Comparison of ENCODE assay signal across 20 cellular contexts in the genomic region with DNA sequence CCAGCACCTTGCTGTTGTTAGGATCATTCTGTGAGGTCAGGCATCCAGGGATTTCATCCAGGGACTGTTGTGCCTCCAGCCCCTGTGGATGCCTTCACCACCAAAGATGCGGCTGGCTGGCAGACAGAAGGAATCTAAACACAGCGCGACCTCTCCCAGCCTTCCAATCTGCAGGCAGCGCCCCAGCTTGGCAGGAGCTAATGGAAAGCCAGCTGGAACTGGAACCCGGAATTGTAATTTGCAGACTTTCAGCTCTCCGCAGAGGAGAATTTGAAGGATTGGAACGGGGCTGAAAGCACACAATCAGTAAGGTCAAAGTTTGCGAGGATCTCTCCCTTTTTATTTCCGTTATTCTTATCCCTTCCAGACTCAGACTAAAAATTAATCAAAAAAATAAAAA.
DNase-seq lines count a peak whose midpoint lies in the region; ATAC-seq and TF ChIP-seq lines count a peak whose summit lies in the region.
"Had no signal": no experiment of that assay in that cellular context is flagged by ENCODE, and none has a peak within 500 bp of the region (broad histone marks: within the 10 kb centered on the region; RNA-seq: fewer than 3 reads in every experiment).

No MANE protein-coding gene starts in this region.

- H3K4me3 ChIP-seq in IMR-90 (ENCODE audit: insufficient read depth, low read depth, low read length), result no peak overlapping the region
- H3K4me3 ChIP-seq in tibial nerve, result no peak overlapping the region
- H3K4me3 ChIP-seq: pancreas, upper lobe of left lung had no signal

- TF ChIP-seq RAD21 in IMR-90 (IDR thresholded peaks at IDR 0.05; ENCODE audit: low read length), result no peak

- peak overlapping the region; percentile 79 for H2AFZ ChIP-seq in IMR-90 (replicated peaks; ENCODE audit: low read length, poor library complexity)

- H2BK120ac ChIP-seq in IMR-90 (ENCODE audit: low read depth, low read length), result no peak overlapping the region

- WGBS in IMR-90 (ENCODE audit: extremely low coverage in 2 of 2, insufficient read length in 1 of 2), 2 experiments, result no CpG with 5 or more reads among the region's 9 CpGs
- WGBS in tibial nerve, 2 donors, result 34 to 39% methylated on average over 9 of the region's 9 CpGs

- H2AK9ac ChIP-seq in IMR-90 (replicated peaks; ENCODE audit: low read depth, low read length, poor library complexity), result peak overlapping the region; percentile 15

- H3K23ac ChIP-seq in IMR-90 (ENCODE audit: low read depth, low read length), result no peak overlapping the region

- no TSS peak for BruUV-seq in IMR-90 (replicated peaks; lab: Mats Ljungman, UMichigan)

- peak; percentile 59 for ATAC-seq in IMR-90 (ENCODE audit: low read depth)
- ATAC-seq: activated T-cell treated with anti-CD3 and anti-CD28 coated beads, Interleukin-2, amount 50 U/mL, for 72 hours; natural killer cell treated with Interleukin-12 subunit alpha and Interleukin-12 subunit beta and Interleukin-15 and Interleukin-18, amount 100 ng/mL, for 72 hours; pancreas had no signal

- peak overlapping the region; percentile 0; the same call in 1 of the 2 replicates for H3K4ac ChIP-seq in IMR-90 (ENCODE audit: low read depth, low read length)

- H3K4me1 ChIP-seq in IMR-90 (ENCODE audit: control insufficient read depth, insufficient read depth, low read length), result peaks cover 3% of the 10 kb centered on the region; the same call in 1 of the 2 replicates
- H3K4me1 ChIP-seq in tibial nerve, result peaks cover 0 to 14% (median 0%) of the 10 kb centered on the region in 4 donors
- H3K4me1 ChIP-seq: upper lobe of left lung had no signal

- in situ Hi-C loops in IMR-90 (cut with MboI; ENCODE audit: low sequenced_read_pairs), result no loop called here

- TF ChIP-seq EP300 in tibial nerve (IDR thresholded peaks at IDR 0.05), result no peak

- intact Hi-C loops in IMR-90 (cut with micrococcal nuclease), result no loop called here

- H3K27ac ChIP-seq in IMR-90 (ENCODE audit: insufficient read depth, low read length) (no peak overlapping the region), tibial nerve (peak overlapping the region; percentile 9 to 65 (median 39))
- H3K27ac ChIP-seq: pancreas, upper lobe of left lung had no signal

- TF ChIP-seq POLR2A in IMR-90 (IDR thresholded peaks at IDR 0.05; ENCODE audit: low read depth, low read length), result no peak
- TF ChIP-seq POLR2A in tibial nerve (IDR thresholded peaks at IDR 0.05), result no peak

- H4K91ac ChIP-seq in IMR-90 (ENCODE audit: insufficient read depth, low read depth, low read length), result no peak overlapping the region; the same call in 1 of the 2 replicates

- TF ChIP-seq CTCF in IMR-90 (conservative IDR thresholded peaks at IDR 0.05; ENCODE audit: low read depth, low read length) (no peak), tibial nerve (IDR thresholded peaks at IDR 0.05) (no peak)

- no peaks in the 10 kb centered on the region for H3K36me3 ChIP-seq in IMR-90 (ENCODE audit: control insufficient read depth, insufficient read depth, low read length)
- no peaks in the 10 kb centered on the region for H3K36me3 ChIP-seq in tibial nerve
- H3K36me3 ChIP-seq: pancreas, upper lobe of left lung had no signal

- H3K14ac ChIP-seq in IMR-90 (replicated peaks; ENCODE audit: low read depth, low read length), result no peak overlapping the region

- no peak overlapping the region for H2BK5ac ChIP-seq in IMR-90 (ENCODE audit: low read depth, low read length, poor library complexity, severe bottlenecking)

- dilution Hi-C loops in IMR-90 (cut with HindIII; ENCODE audit: low sequenced_read_pairs, unreplicated experiment), result no loop called here

- H4K20me1 ChIP-seq in IMR-90 (ENCODE audit: insufficient read depth, low read length), result no peaks in the 10 kb centered on the region

- H2AK5ac ChIP-seq in IMR-90 (ENCODE audit: low read depth, low read length), result no peak overlapping the region

- no peak overlapping the region for H3K18ac ChIP-seq in IMR-90 (ENCODE audit: low read depth, low read length)

- no peak overlapping the region for H2BK20ac ChIP-seq in IMR-90 (ENCODE audit: low read depth, low read length)

- 0 out of 2 replicates have a peak, but pooled peaks cover 2% of the 10 kb centered on the region for H3K9me1 ChIP-seq in IMR-90 (ENCODE audit: insufficient read depth, low read length)

- CTCF ChIA-PET in IMR-90 (lab: Yijun Ruan, JAX), result no interaction called here

- POLR2A ChIA-PET in IMR-90 (lab: Charles Lee; ENCODE audit: unreplicated experiment), result no interaction called here

- DNase-seq in IMR-90 (no peak), fibroblast of gingiva (ENCODE audit: low read depth) (peak; percentile 12), medulla oblongata (ENCODE audit: extremely low spot score) (peak; percentile 33), tibial nerve (ENCODE audit: low spot score in 2 of 2) (no peak), islet precursor cell (no peak), NOMO-1 treated with dmso at 0.1 percent for 144 hours (lab: John Stamatoyannopoulos, UW; ENCODE audit: unreplicated experiment) (no peak), NCI-H69 (lab: John Stamatoyannopoulos, UW) (no peak)
- DNase-seq: activated CD4-positive, alpha-beta T cell treated with anti-CD3 and anti-CD28 coated beads, Interleukin-2, amount 50 U/mL, for 4 hours; activated naive CD4-positive, alpha-beta T cell treated with Interleukin-2 at 50 U/mL for 16 hours; activated T-cell treated with anti-CD3 and anti-CD28 coated beads, Interleukin-2, amount 50 U/mL, for 72 hours; CD4-positive, alpha-beta T cell; effector CD4-positive, alpha-beta T cell; NCI-H1092; NCI-H1694 treated with DMSO at 0.1 percent for 48 hours; pancreas; RPMI8226; stimulated activated CD4-positive, alpha-beta T cell treated with anti-CD3 and anti-CD28 coated beads, Interleukin-12 subunit alpha, Interleukin-12 subunit beta, amount 100 ng/mL, for 4 hours; stimulated activated CD4-positive, alpha-beta T cell treated with anti-CD3 and anti-CD28 coated beads, Interleukin-4, amount 100 ng/mL, for 1 hour; upper lobe of left lung had no signal

- no peak overlapping the region for H3K9ac ChIP-seq in IMR-90 (ENCODE audit: low read depth, low read length)

- no peak overlapping the region for H3K56ac ChIP-seq in IMR-90 (ENCODE audit: extremely low read depth, insufficient read depth, low read length)

- H3K27me3 ChIP-seq in IMR-90 (ENCODE audit: control insufficient read depth, insufficient read depth, low read length) (no peaks in the 10 kb centered on the region), tibial nerve (no peaks in the 10 kb centered on the region)
- H3K27me3 ChIP-seq: pancreas, upper lobe of left lung had no signal

- no peak overlapping the region for H4K5ac ChIP-seq in IMR-90 (ENCODE audit: low read depth, low read length)

- no peak overlapping the region; a peak in 1 of 4 replicates for H4K8ac ChIP-seq in IMR-90 (ENCODE audit: low read depth in 2 of 2, low read length in 2 of 2)

- H3K4me2 ChIP-seq in IMR-90 (ENCODE audit: low read depth, low read length), result no peak overlapping the region

- H3K79me1 ChIP-seq in IMR-90 (ENCODE audit: low read depth in 1 of 2, low read length in 2 of 2), result no peaks in the 10 kb centered on the region

- H3K9me3 ChIP-seq in IMR-90 (ENCODE audit: control insufficient read depth, insufficient read depth, low read length) (no peaks in the 10 kb centered on the region), tibial nerve (no peaks in the 10 kb centered on the region)
- H3K9me3 ChIP-seq: pancreas, upper lobe of left lung had no signal

- H2BK15ac ChIP-seq in IMR-90 (ENCODE audit: low read depth, low read length), result no peak overlapping the region

TF ChIP-seq in IMR-90, 13 proteins besides CTCF, POLR2A, EP300 and RAD21:
- TF ChIP-seq CHD1 (IDR thresholded peaks at IDR 0.05; ENCODE audit: low read depth, low read length) (no peak), USF2 (IDR thresholded peaks at IDR 0.05; ENCODE audit: low read depth, low read length) (no peak), RCOR1 (IDR thresholded peaks at IDR 0.05; ENCODE audit: insufficient replicate concordance, low read length) (no peak), MAFK (IDR thresholded peaks at IDR 0.05; ENCODE audit: low read depth, low read length) (no peak), BHLHE40 (IDR thresholded peaks at IDR 0.05; ENCODE audit: low read depth, low read length) (no peak), RFX5 (IDR thresholded peaks at IDR 0.05; ENCODE audit: low read depth, low read length) (no peak), MXI1 (IDR thresholded peaks at IDR 0.05; ENCODE audit: borderline replicate concordance, low read depth, low read length) (no peak), NFE2L2 (IDR thresholded peaks at IDR 0.05; ENCODE audit: low read depth, low read length) (no peak), CEBPB (IDR thresholded peaks at IDR 0.05; ENCODE audit: low read depth, low read length) (no peak), MAZ (IDR thresholded peaks at IDR 0.05; ENCODE audit: borderline replicate concordance, low read depth, low read length) (no peak), SMC3 (IDR thresholded peaks at IDR 0.05; ENCODE audit: low read depth, low read length) (no peak)
- TF ChIP-seq, protein P1, sequence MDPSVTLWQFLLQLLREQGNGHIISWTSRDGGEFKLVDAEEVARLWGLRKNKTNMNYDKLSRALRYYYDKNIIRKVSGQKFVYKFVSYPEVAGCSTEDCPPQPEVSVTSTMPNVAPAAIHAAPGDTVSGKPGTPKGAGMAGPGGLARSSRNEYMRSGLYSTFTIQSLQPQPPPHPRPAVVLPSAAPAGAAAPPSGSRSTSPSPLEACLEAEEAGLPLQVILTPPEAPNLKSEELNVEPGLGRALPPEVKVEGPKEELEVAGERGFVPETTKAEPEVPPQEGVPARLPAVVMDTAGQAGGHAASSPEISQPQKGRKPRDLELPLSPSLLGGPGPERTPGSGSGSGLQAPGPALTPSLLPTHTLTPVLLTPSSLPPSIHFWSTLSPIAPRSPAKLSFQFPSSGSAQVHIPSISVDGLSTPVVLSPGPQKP (IDR thresholded peaks at IDR 0.05; ENCODE audit: borderline replicate concordance, low read depth, low read length), result no peak

Comparison
In these comparisons a context has a peak if more than half of its experiments do, and no peak if none do; other contexts are left out.
1. DNase-seq: peak in fibroblast of gingiva (single experiment) and medulla oblongata (single experiment); none in IMR-90 (single experiment), tibial nerve (0 of 2), islet precursor cell (single experiment), NOMO-1 treated with dmso at 0.1 percent for 144 hours (single experiment) and NCI-H69 (single experiment).